ENCODE assay signal across 15 cellular contexts in genomic region chr2:216211141-216211540, GRCh38.
DNase-seq lines count a peak whose midpoint lies in the region; ATAC-seq and TF ChIP-seq lines count a peak whose summit lies in the region.
"Had no signal": no experiment of that assay in that cellular context is flagged by ENCODE, and none has a peak within 500 bp of the region (broad histone marks: within the 10 kb centered on the region; RNA-seq: fewer than 3 reads in every experiment).

No MANE protein-coding gene starts in this region.

- H3K9me3 ChIP-seq in SK-N-MC (ENCODE audit: low read depth, low read length), result no peaks in the 10 kb centered on the region
- no peaks in the 10 kb centered on the region for H3K9me3 ChIP-seq in endodermal cell (ENCODE audit: control insufficient read depth, low read length)
- no peaks in the 10 kb centered on the region for H3K9me3 ChIP-seq in smooth muscle cell (replicated peaks; ENCODE audit: low read depth)
- H3K9me3 ChIP-seq in thyroid gland, result no peaks in the 10 kb centered on the region
- H3K9me3 ChIP-seq: upper lobe of right lung had no signal

- no peaks in the 10 kb centered on the region for H3K27me3 Mint-ChIP-seq in activated T-cell treated with anti-CD3 and anti-CD28 coated beads, Interleukin-2, amount 50 U/mL, for 24 hours
- H3K27me3 Mint-ChIP-seq in endodermal cell (ENCODE audit: insufficient read depth), result no peaks in the 10 kb centered on the region
- H3K27me3 Mint-ChIP-seq: activated naive CD4-positive, alpha-beta T cell treated with anti-CD3 and anti-CD28 coated beads, Interleukin-2, amount 10 ng/mL, durations not matched to agents 7 days and 5 days; progenitor cell of endocrine pancreas; T-helper 17 cell had no signal

- H3K4me1 Mint-ChIP-seq in activated T-cell treated with anti-CD3 and anti-CD28 coated beads, Interleukin-2, amount 50 U/mL, for 24 hours (ENCODE audit: low read depth), result peaks cover 43% of the 10 kb centered on the region
- H3K4me1 Mint-ChIP-seq in endodermal cell, result peaks cover 4% of the 10 kb centered on the region

- no peaks in the 10 kb centered on the region for H4K20me1 ChIP-seq in smooth muscle cell (ENCODE audit: low read depth)

- H3K4me3 ChIP-seq in SK-N-MC (no peak overlapping the region), endodermal cell (ENCODE audit: low read length) (no peak overlapping the region), smooth muscle cell (no peak overlapping the region), thyroid gland (replicated peaks in 1 of 3) (no peak overlapping the region)
- H3K4me3 ChIP-seq: coronary artery, upper lobe of right lung had no signal

- no peak overlapping the region for H3K9ac ChIP-seq in SK-N-MC (ENCODE audit: insufficient read length)
- no peak overlapping the region for H3K9ac ChIP-seq in endodermal cell (ENCODE audit: extremely low read depth, low read length, poor library complexity, severe bottlenecking)
- H3K9ac ChIP-seq in smooth muscle cell (ENCODE audit: low read depth), result peak overlapping the region; percentile 21

- H3K27ac ChIP-seq in SK-N-MC (peak overlapping the region; percentile 44), endodermal cell (ENCODE audit: low read depth, low read length) (peak overlapping the region; percentile 16), smooth muscle cell (ENCODE audit: low read depth) (peak overlapping the region; percentile 48), thyroid gland (no peak overlapping the region)
- H3K27ac ChIP-seq: coronary artery, upper lobe of right lung had no signal

- no peak for TF ChIP-seq POLR2A in thyroid gland (IDR thresholded peaks at IDR 0.05)

- TF ChIP-seq CTCF in endodermal cell (conservative IDR thresholded peaks at IDR 0.05) (no peak), smooth muscle cell (IDR thresholded peaks at IDR 0.05; ENCODE audit: borderline replicate concordance, insufficient read depth, poor library complexity, severe bottlenecking) (no peak), thyroid gland (IDR thresholded peaks at IDR 0.05) (no peak)

- intact Hi-C loops in thyroid gland (cut with DNase I), result no loop called here

- peaks cover 91% of the 10 kb centered on the region for H3K36me3 Mint-ChIP-seq in activated T-cell treated with anti-CD3 and anti-CD28 coated beads, Interleukin-2, amount 50 U/mL, for 24 hours (ENCODE audit: low read depth)
- H3K36me3 Mint-ChIP-seq in endodermal cell (ENCODE audit: low read depth), result peaks cover 25% of the 10 kb centered on the region

- no peaks in the 10 kb centered on the region for H3K27me3 ChIP-seq in endodermal cell (ENCODE audit: control insufficient read depth, insufficient read depth, low read length, poor library complexity, severe bottlenecking)
- no peaks in the 10 kb centered on the region for H3K27me3 ChIP-seq in smooth muscle cell (ENCODE audit: low read depth)
- no peaks in the 10 kb centered on the region for H3K27me3 ChIP-seq in thyroid gland
- H3K27me3 ChIP-seq: upper lobe of right lung had no signal

- peaks cover 4% of the 10 kb centered on the region for H3K4me1 ChIP-seq in endodermal cell (ENCODE audit: control insufficient read depth, insufficient read depth, low read length)
- peaks cover 10% of the 10 kb centered on the region for H3K4me1 ChIP-seq in smooth muscle cell (ENCODE audit: low read depth)
- peaks cover 10 to 30% of the 10 kb centered on the region in 2 donors for H3K4me1 ChIP-seq in thyroid gland
- H3K4me1 ChIP-seq: upper lobe of right lung had no signal

- no peaks in the 10 kb centered on the region for H3K79me2 ChIP-seq in smooth muscle cell (ENCODE audit: low read depth)

- no peak overlapping the region for H3K4me2 ChIP-seq in smooth muscle cell

- no peaks in the 10 kb centered on the region for H3K9me3 Mint-ChIP-seq in activated T-cell treated with anti-CD3 and anti-CD28 coated beads, Interleukin-2, amount 50 U/mL, for 24 hours
- H3K9me3 Mint-ChIP-seq in endodermal cell, result no peaks in the 10 kb centered on the region
- H3K9me3 Mint-ChIP-seq: activated naive CD4-positive, alpha-beta T cell treated with anti-CD3 and anti-CD28 coated beads, Interleukin-2, amount 10 ng/mL, durations not matched to agents 7 days and 5 days had no signal

- peaks cover 30% of the 10 kb centered on the region for H3F3A ChIP-seq in smooth muscle cell (ENCODE audit: low read depth)

- no peak for ATAC-seq in HG03565 (IDR thresholded peaks at IDR 0.05; ENCODE audit: unreplicated experiment)
- ATAC-seq: T-helper 17 cell, upper lobe of right lung had no signal

- H3K36me3 ChIP-seq in SK-N-MC (ENCODE audit: insufficient read depth, low read length) (peaks cover 38% of the 10 kb centered on the region), endodermal cell (ENCODE audit: control insufficient read depth, insufficient read depth, low read length) (peaks cover 52% of the 10 kb centered on the region), smooth muscle cell (ENCODE audit: low read depth) (no peaks in the 10 kb centered on the region), thyroid gland (peaks cover 9 to 16% of the 10 kb centered on the region in 2 donors)

- peak overlapping the region; percentile 23 for H3K27ac Mint-ChIP-seq in activated T-cell treated with anti-CD3 and anti-CD28 coated beads, Interleukin-2, amount 50 U/mL, for 24 hours
- no peak overlapping the region for H3K27ac Mint-ChIP-seq in endodermal cell
- H3K27ac Mint-ChIP-seq: T-helper 17 cell had no signal

- no peak overlapping the region for H2AFZ ChIP-seq in smooth muscle cell (ENCODE audit: low read depth)

- H3K4me3 Mint-ChIP-seq in activated T-cell treated with anti-CD3 and anti-CD28 coated beads, Interleukin-2, amount 50 U/mL, for 24 hours, result no peak overlapping the region
- H3K4me3 Mint-ChIP-seq in endodermal cell, result no peak overlapping the region
- H3K4me3 Mint-ChIP-seq: activated naive CD4-positive, alpha-beta T cell treated with anti-CD3 and anti-CD28 coated beads, Interleukin-2, amount 10 ng/mL, durations not matched to agents 7 days and 5 days; T-helper 17 cell had no signal

- DNase-seq in activated T-cell treated with anti-CD3 and anti-CD28 coated beads, Interleukin-2, amount 50 U/mL, for 24 hours, result no peak
- no peak for DNase-seq in activated T-cell treated with anti-CD3 and anti-CD28 coated beads, Interleukin-2, amount 50 U/mL, for 48 hours
- DNase-seq in SK-N-MC (ENCODE audit: low read depth, low spot score), result no peak
- no peak for DNase-seq in endodermal cell
- no peak for DNase-seq in smooth muscle cell (lab: John Stamatoyannopoulos, UW; ENCODE audit: unreplicated experiment)
- DNase-seq in thyroid gland, result no peak
- DNase-seq in activated effector memory CD4-positive, alpha-beta T cell treated with Interleukin-2 at 50 U/mL for 16 hours, result no peak
- DNase-seq: activated CD4-positive, alpha-beta T cell treated with anti-CD3 and anti-CD28 coated beads, Interleukin-2, amount 50 U/mL, for 1 hour; activated naive CD4-positive, alpha-beta T cell treated with anti-CD3 and anti-CD28 coated beads, Interleukin-2, amount 10 ng/mL, durations not matched to agents 7 days and 5 days; mammary epithelial cell; T-helper 17 cell; upper lobe of right lung had no signal

Comparison
In these comparisons a context has a peak if more than half of its experiments do, and no peak if none do; other contexts are left out.
1. H3K27ac ChIP-seq: peak in SK-N-MC (single experiment), endodermal cell (single experiment) and smooth muscle cell (single experiment); none in thyroid gland (0 of 3).